4 cellular contexts compared by ENCODE assay signal in the genomic region with DNA sequence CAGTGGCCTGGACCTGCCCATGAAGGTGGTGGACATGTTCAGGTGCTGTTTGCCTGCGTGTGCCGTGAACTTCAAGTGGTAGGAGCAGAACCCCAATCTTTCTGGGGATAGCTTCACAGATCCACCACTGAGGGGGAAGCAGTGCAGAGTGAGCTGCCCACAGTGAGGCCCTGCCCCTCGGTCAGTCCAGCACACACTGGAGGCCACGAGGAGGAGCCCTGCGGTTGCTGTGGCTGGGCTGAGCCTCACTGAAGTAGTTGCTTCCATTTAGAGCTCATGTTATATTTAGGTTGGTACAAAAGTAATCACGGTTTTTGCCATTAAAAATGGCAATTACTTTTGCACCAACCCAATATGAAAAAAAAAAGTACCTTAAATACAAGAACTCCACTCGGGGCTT. TPM values are rescaled to one million over a fixed set of nuclear protein-coding genes. Genes with fewer than 3 reads are reported as not detected.
"Had no signal": no experiment of that assay in that cellular context is flagged by ENCODE, and none has a peak within 500 bp of the region (broad histone marks: within the 10 kb centered on the region; RNA-seq: fewer than 3 reads in every experiment).

No MANE protein-coding gene starts in this region.

RNA-seq across cellular contexts. Expression of a gene that starts 2.1 kb away (rescaled TPM):
- total RNA-seq: ascending aorta, fibroblast of villous mesenchyme, gastroesophageal sphincter, hepatocyte had no signal
